Comparison of ENCODE assay signal across 13 cellular contexts in the genomic region with DNA sequence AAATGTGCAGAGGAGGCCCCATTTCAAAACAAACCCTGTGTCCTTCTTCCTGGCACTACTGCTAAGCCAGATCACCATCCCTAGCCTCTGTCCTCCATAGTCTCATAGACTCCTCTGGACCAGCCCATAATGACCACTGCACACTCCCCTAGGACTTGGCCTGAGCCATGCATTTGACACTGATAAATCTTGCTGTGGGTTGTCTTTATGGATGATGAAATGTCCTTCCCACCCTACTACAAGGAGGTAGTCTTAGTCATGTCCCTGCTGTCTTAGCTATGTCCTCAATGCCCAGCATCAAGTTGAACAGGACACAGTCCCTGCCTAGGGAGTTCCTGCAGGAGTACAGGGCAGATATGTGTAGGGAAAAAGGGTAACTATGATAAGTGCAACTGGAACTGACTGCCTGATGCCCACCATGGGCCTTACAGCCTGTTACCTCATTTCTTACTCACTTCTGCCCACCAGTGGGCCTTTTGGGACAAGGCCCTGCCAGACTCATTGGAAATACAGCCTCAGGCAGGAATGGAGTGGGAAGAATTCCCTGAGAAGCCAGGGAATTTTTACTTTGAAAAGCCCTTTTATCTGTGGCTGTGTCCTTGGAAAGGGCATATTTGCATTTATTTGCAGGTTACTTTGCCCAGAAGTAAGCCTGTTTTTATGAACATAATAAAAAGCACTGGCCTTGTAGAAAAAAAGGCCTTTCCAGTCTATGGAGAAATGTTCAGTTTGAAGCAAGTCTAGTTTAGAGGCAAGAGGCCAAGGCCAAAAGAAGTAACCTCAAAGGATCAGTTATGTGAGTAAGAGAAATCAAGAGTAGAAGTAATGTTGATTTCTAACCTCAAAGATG.
DNase-seq lines count a peak whose midpoint lies in the region; ATAC-seq, FAIRE-seq and TF ChIP-seq lines count a peak whose summit lies in the region.
"Had no signal": no experiment of that assay in that cellular context is flagged by ENCODE, and none has a peak within 500 bp of the region (broad histone marks: within the 10 kb centered on the region; RNA-seq: fewer than 3 reads in every experiment).

No MANE protein-coding gene starts in this region.

- H3K27ac ChIP-seq in HCT116 (ENCODE audit: low read depth, low read length) (no peak overlapping the region), GM12878 (ENCODE audit: control insufficient read depth, insufficient read depth) (no peak overlapping the region), keratinocyte (ENCODE audit: control insufficient read depth, insufficient read depth, low read length) (no peak overlapping the region)
- H3K27ac ChIP-seq in CD4-positive, alpha-beta memory T cell (ENCODE audit: low read depth, low read length), result no peak overlapping the region
- H3K27ac ChIP-seq: thoracic aorta had no signal

- FAIRE-seq in GM12878 (lab: Jason Lieb, UNC), result no peak
- peak; percentile 73 for FAIRE-seq in keratinocyte (lab: Jason Lieb, UNC)

- no peak for DNase-seq in AG04449 (ENCODE audit: low read depth, low spot score)
- DNase-seq in HCT116 (ENCODE audit: low read depth, low spot score), result no peak
- DNase-seq in GM12878 (ENCODE audit: low read depth, low spot score), result no peak
- no peak for DNase-seq in keratinocyte (ENCODE audit: low read depth, low spot score)
- DNase-seq in natural killer cell, result no peak
- DNase-seq in CD4-positive, alpha-beta memory T cell, result no peak
- no peak for DNase-seq in stimulated activated CD4-positive, alpha-beta T cell treated with anti-CD3 and anti-CD28 coated beads, Interleukin-4, amount 100 ng/mL, for 24 hours
- DNase-seq: CD4-positive, CD25-positive, alpha-beta regulatory T cell; NCI-H2107; T-helper 2 cell had no signal

- H3K4me1 ChIP-seq in HCT116 (ENCODE audit: control insufficient read depth in 1 of 2, insufficient read depth in 2 of 2, low read length in 2 of 2), result no peaks in the 10 kb centered on the region
- H3K4me1 ChIP-seq in GM12878 (ENCODE audit: control insufficient read depth, insufficient read depth, low read length), result no peaks in the 10 kb centered on the region
- H3K4me1 ChIP-seq in keratinocyte (ENCODE audit: control insufficient read depth, extremely low read depth, insufficient read depth, low read length), result peaks cover 19% of the 10 kb centered on the region
- no peaks in the 10 kb centered on the region for H3K4me1 ChIP-seq in CD4-positive, alpha-beta memory T cell (ENCODE audit: insufficient read depth, low read length)

- no peak for TF ChIP-seq EP300 in GM12878 (IDR thresholded peaks at IDR 0.05; ENCODE audit: borderline replicate concordance in 1 of 2, control insufficient read depth in 1 of 2, low read depth in 2 of 2, low read length in 2 of 2)

- RAD21 ChIA-PET in HCT116 (lab: Charles Lee; ENCODE audit: low non-redundant PET in 1 of 2, low total read pairs in 2 of 2, uncharacterized antibody in 2 of 2, unreplicated experiment in 2 of 2) (no interaction called here), GM12878 (lab: Charles Lee; ENCODE audit: unreplicated experiment) (no interaction called here)

- H3K9me3 ChIP-seq in HCT116 (ENCODE audit: control insufficient read depth in 1 of 2, insufficient read depth in 1 of 2, low read depth in 1 of 2, low read length in 2 of 2) (no peaks in the 10 kb centered on the region), GM12878 (replicated peaks; ENCODE audit: control insufficient read depth, insufficient read depth, low read length) (no peaks in the 10 kb centered on the region), keratinocyte (ENCODE audit: control insufficient read depth, low read depth, low read length) (no peaks in the 10 kb centered on the region)
- H3K9me3 ChIP-seq in CD4-positive, alpha-beta memory T cell (ENCODE audit: control insufficient read depth in 1 of 2, low read length in 2 of 2), result no peaks in the 10 kb centered on the region
- H3K9me3 ChIP-seq: thoracic aorta had no signal

- no peaks in the 10 kb centered on the region for H3K36me3 Mint-ChIP-seq in natural killer cell
- no peaks in the 10 kb centered on the region for H3K36me3 Mint-ChIP-seq in CD4-positive, alpha-beta memory T cell
- H3K36me3 Mint-ChIP-seq: CD4-positive, CD25-positive, alpha-beta regulatory T cell had no signal

- TF ChIP-seq RAD21 in HCT116 (IDR thresholded peaks at IDR 0.05; ENCODE audit: low read depth) (peak; percentile 31; the same call in 1 of the 2 replicates), GM12878 (IDR thresholded peaks at IDR 0.05; ENCODE audit: insufficient read depth, low read depth, low read length) (no peak)

- H3K36me3 ChIP-seq in HCT116 (ENCODE audit: control insufficient read depth in 1 of 2, insufficient read depth in 2 of 2, low read length in 2 of 2) (no peaks in the 10 kb centered on the region), GM12878 (ENCODE audit: control insufficient read depth in 2 of 2, insufficient read depth in 2 of 2, low read length in 1 of 2) (no peaks in the 10 kb centered on the region), keratinocyte (ENCODE audit: control insufficient read depth in 2 of 2, extremely low read depth in 1 of 2, insufficient read depth in 2 of 2, low read length in 2 of 2) (no peaks in the 10 kb centered on the region)
- no peaks in the 10 kb centered on the region for H3K36me3 ChIP-seq in CD4-positive, alpha-beta memory T cell (ENCODE audit: insufficient read depth, low read length)
- H3K36me3 ChIP-seq: thoracic aorta had no signal

- TF ChIP-seq CTCF in AG04449 (IDR thresholded peaks at IDR 0.05; ENCODE audit: insufficient read depth, low read length, missing control alignments) (peak; percentile 59), HCT116 (IDR thresholded peaks at IDR 0.05 in 2 of 3, conservative IDR thresholded peaks at IDR 0.05 in 1 of 3; ENCODE audit: borderline replicate concordance in 1 of 3, insufficient read depth in 1 of 3, low read depth in 2 of 3, low read length in 2 of 3) (peak in 2 of 3 experiments; percentile 22 to 35; a peak in 3 of 6 replicates), GM12878 (IDR thresholded peaks at IDR 0.05 in 2 of 3, conservative IDR thresholded peaks at IDR 0.05 in 1 of 3; ENCODE audit: control insufficient read depth in 2 of 3, extremely low read depth in 1 of 3, insufficient read depth in 1 of 3, low read depth in 3 of 3, low read length in 3 of 3) (peak in 2 of 3 experiments; percentile 9 to 19; a peak in 2 of 6 replicates), keratinocyte (optimal IDR thresholded peaks at IDR 0.05 in 1 of 3, IDR thresholded peaks at IDR 0.05 in 1 of 3, conservative IDR thresholded peaks at IDR 0.05 in 1 of 3; ENCODE audit: extremely low read depth in 1 of 3, insufficient read depth in 2 of 3, low read length in 3 of 3) (peak; percentile 38 to 49 (median 39)), natural killer cell (IDR thresholded peaks at IDR 0.05) (no peak)

- POLR2A ChIA-PET in AG04449 (lab: Yijun Ruan, JAX) (interaction anchor here (0.6 kb wide), 1 partner anchor 55 kb away, joined by 3 read pairs; no protein-coding TSS in a partner anchor), HCT116 (lab: Charles Lee) (no interaction called here), GM12878 (lab: Charles Lee) (no interaction called here)
- POLR2A ChIA-PET in CD4-positive, alpha-beta memory T cell (lab: Charles Lee; ENCODE audit: partially characterized antibody), result no interaction called here

- CTCF ChIA-PET in AG04449 (lab: Yijun Ruan, JAX), result interaction anchor here (0.6 to 2.6 kb wide), 7 partner anchors 9 to 395 kb away, joined by 3 to 17 read pairs (median 3); no protein-coding TSS in a partner anchor
- CTCF ChIA-PET in HCT116 (lab: Charles Lee), result no interaction called here
- CTCF ChIA-PET in GM12878 (lab: Yijun Ruan, JAX), result no interaction called here
- CTCF ChIA-PET in CD4-positive, alpha-beta memory T cell (lab: Charles Lee; ENCODE audit: partially characterized antibody), result no interaction called here

- in situ Hi-C loops in GM12878 (cut with MboI), result no loop called here

- no peak for TF ChIP-seq POLR2A in HCT116 (IDR thresholded peaks at IDR 0.05; ENCODE audit: borderline replicate concordance, extremely low read depth, insufficient read depth, insufficient read length)
- no peak for TF ChIP-seq POLR2A in GM12878 (IDR thresholded peaks at IDR 0.05; ENCODE audit: low read depth, low read length)

- H3K9me3 Mint-ChIP-seq in natural killer cell, result peaks cover 0 to 2% of the 10 kb centered on the region in 2 donors
- H3K9me3 Mint-ChIP-seq in CD4-positive, alpha-beta memory T cell, result no peaks in the 10 kb centered on the region

- SMC1A ChIA-PET in GM12878 (lab: Charles Lee; ENCODE audit: uncharacterized antibody, unreplicated experiment), result no interaction called here

- H3K4me2 ChIP-seq in HCT116 (ENCODE audit: low read length) (no peak overlapping the region), GM12878 (ENCODE audit: control insufficient read depth, insufficient read depth) (no peak overlapping the region), keratinocyte (ENCODE audit: control insufficient read depth, extremely low read depth, insufficient read depth, low read depth, low read length) (no peak overlapping the region)

- no peaks in the 10 kb centered on the region for H3K9me1 ChIP-seq in keratinocyte (ENCODE audit: control insufficient read depth, extremely low read depth, insufficient read depth, low read length)

- H3K4me1 Mint-ChIP-seq in natural killer cell, result no peaks in the 10 kb centered on the region
- no peaks in the 10 kb centered on the region for H3K4me1 Mint-ChIP-seq in CD4-positive, alpha-beta memory T cell
- H3K4me1 Mint-ChIP-seq: CD4-positive, CD25-positive, alpha-beta regulatory T cell had no signal

- H4K20me1 ChIP-seq in HCT116 (ENCODE audit: insufficient read depth), result no peaks in the 10 kb centered on the region
- H4K20me1 ChIP-seq in GM12878 (ENCODE audit: control insufficient read depth, insufficient read depth), result no peaks in the 10 kb centered on the region
- no peaks in the 10 kb centered on the region for H4K20me1 ChIP-seq in keratinocyte (ENCODE audit: control insufficient read depth, extremely low read depth, insufficient read depth, low read length)

- H3K79me2 ChIP-seq in HCT116 (ENCODE audit: insufficient read depth, low read length) (no peaks in the 10 kb centered on the region), GM12878 (ENCODE audit: control insufficient read depth, insufficient read depth, low read length) (no peaks in the 10 kb centered on the region), keratinocyte (ENCODE audit: control insufficient read depth, insufficient read depth, low read length) (no peaks in the 10 kb centered on the region)

- H3K4me3 Mint-ChIP-seq in natural killer cell, result no peak overlapping the region
- H3K4me3 Mint-ChIP-seq in CD4-positive, alpha-beta memory T cell, result no peak overlapping the region
- H3K4me3 Mint-ChIP-seq: CD4-positive, CD25-positive, alpha-beta regulatory T cell had no signal

- H3K4me3 ChIP-seq in AG04449 (ENCODE audit: low read depth, low read length) (no peak overlapping the region), HCT116 (replicated peaks in 1 of 2; ENCODE audit: low read depth in 1 of 2, low read length in 2 of 2) (no peak overlapping the region), GM12878 (no peak overlapping the region), keratinocyte (ENCODE audit: control insufficient read depth in 2 of 3, extremely low read depth in 1 of 3, insufficient read depth in 2 of 3, low read depth in 1 of 3, low read length in 3 of 3) (no peak overlapping the region)
- no peak overlapping the region for H3K4me3 ChIP-seq in CD4-positive, alpha-beta memory T cell (ENCODE audit: low read length in 2 of 2)
- H3K4me3 ChIP-seq: lung, thoracic aorta had no signal

- intact Hi-C loops in HCT116 (cut with micrococcal nuclease) (no loop called here), GM12878 (cut with micrococcal nuclease; ENCODE audit: unreplicated experiment) (no loop called here), natural killer cell (cut with micrococcal nuclease) (no loop called here)
- intact Hi-C loops in CD4-positive, alpha-beta memory T cell (cut with micrococcal nuclease), result no loop called here

- H3K9ac ChIP-seq in HCT116 (ENCODE audit: low read length) (no peak overlapping the region), GM12878 (ENCODE audit: control insufficient read depth, insufficient read depth, low read length) (no peak overlapping the region), keratinocyte (ENCODE audit: control insufficient read depth, extremely low read depth, insufficient read depth, low read length) (no peak overlapping the region)

- H3K27me3 Mint-ChIP-seq in natural killer cell (ENCODE audit: low read depth in 2 of 2), result peaks cover 3 to 6% of the 10 kb centered on the region in 2 donors
- peaks cover 2 to 4% of the 10 kb centered on the region in 2 donors for H3K27me3 Mint-ChIP-seq in CD4-positive, alpha-beta memory T cell
- H3K27me3 Mint-ChIP-seq: CD4-positive, CD25-positive, alpha-beta regulatory T cell had no signal

- no peak overlapping the region for H3K27ac Mint-ChIP-seq in natural killer cell
- no peak overlapping the region for H3K27ac Mint-ChIP-seq in CD4-positive, alpha-beta memory T cell

- ATAC-seq in HCT116, result peak; percentile 60; the same call in 1 of the 2 replicates
- no peak for ATAC-seq in GM12878
- ATAC-seq in HG03521 (IDR thresholded peaks at IDR 0.05; ENCODE audit: unreplicated experiment), result no peak
- ATAC-seq in natural killer cell, result no peak

- H2AFZ ChIP-seq in HCT116 (ENCODE audit: low read depth, low read length, poor library complexity, severe bottlenecking), result no peak overlapping the region
- H2AFZ ChIP-seq in GM12878 (ENCODE audit: control insufficient read depth, low read depth, low read length), result no peak overlapping the region
- no peak overlapping the region for H2AFZ ChIP-seq in keratinocyte (ENCODE audit: control insufficient read depth, low read length)

- no peaks in the 10 kb centered on the region for H3K9me2 ChIP-seq in HCT116 (ENCODE audit: insufficient read depth)

- BruUV-seq in HCT116 (replicated peaks; lab: Mats Ljungman, UMichigan) (no TSS peak), GM12878 (replicated peaks; lab: Mats Ljungman, UMichigan) (no TSS peak)

- H3K27me3 ChIP-seq in HCT116 (ENCODE audit: insufficient read depth, low read length) (no peaks in the 10 kb centered on the region; the same call in 1 of the 2 replicates), GM12878 (replicated peaks in 1 of 2; ENCODE audit: control insufficient read depth in 2 of 2, insufficient read depth in 2 of 2, low read length in 1 of 2) (no peaks in the 10 kb centered on the region), keratinocyte (ENCODE audit: control insufficient read depth, extremely low read depth, insufficient read depth, low read length) (no peaks in the 10 kb centered on the region)
- H3K27me3 ChIP-seq in CD4-positive, alpha-beta memory T cell (ENCODE audit: insufficient read depth, low read length), result no peaks in the 10 kb centered on the region

- dilution Hi-C loops in keratinocyte (cut with MboI; ENCODE audit: extremely low pct_ligation_motif_present, low sequenced_read_pairs), result no loop called here
